ENCODE assay signal across 1 cellular context in genomic region chr9:99103505-99103904, GRCh38.
TF ChIP-seq lines count a peak whose summit lies in the region.

No MANE protein-coding gene starts in this region.

TF ChIP-seq in WTC11, 78 proteins besides CTCF, POLR2A, EP300 and RAD21 (continued from another document):
- TF ChIP-seq MYBL2 (CRISPR knock-in tag; IDR thresholded peaks at IDR 0.05) (no peak), NFE2L1 (CRISPR knock-in tag; IDR thresholded peaks at IDR 0.05) (no peak), E2F4 (CRISPR knock-in tag; IDR thresholded peaks at IDR 0.05; ENCODE audit: borderline replicate concordance, low read depth) (no peak), ZNF232 (CRISPR knock-in tag; IDR thresholded peaks at IDR 0.05) (no peak)
- TF ChIP-seq, protein P1, sequence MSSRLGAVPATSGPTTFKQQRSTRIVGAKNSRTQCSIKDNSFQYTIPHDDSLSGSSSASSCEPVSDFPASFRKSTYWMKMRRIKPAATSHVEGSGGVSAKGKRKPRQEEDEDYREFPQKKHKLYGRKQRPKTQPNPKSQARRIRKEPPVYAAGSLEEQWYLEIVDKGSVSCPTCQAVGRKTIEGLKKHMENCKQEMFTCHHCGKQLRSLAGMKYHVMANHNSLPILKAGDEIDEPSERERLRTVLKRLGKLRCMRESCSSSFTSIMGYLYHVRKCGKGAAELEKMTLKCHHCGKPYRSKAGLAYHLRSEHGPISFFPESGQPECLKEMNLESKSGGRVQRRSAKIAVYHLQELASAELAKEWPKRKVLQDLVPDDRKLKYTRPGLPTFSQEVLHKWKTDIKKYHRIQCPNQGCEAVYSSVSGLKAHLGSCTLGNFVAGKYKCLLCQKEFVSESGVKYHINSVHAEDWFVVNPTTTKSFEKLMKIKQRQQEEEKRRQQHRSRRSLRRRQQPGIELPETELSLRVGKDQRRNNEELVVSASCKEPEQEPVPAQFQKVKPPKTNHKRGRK (CRISPR knock-in tag; IDR thresholded peaks at IDR 0.05; ENCODE audit: borderline replicate concordance) = no peak
